ENCODE assay signal across 1 cellular context in the genomic region with DNA sequence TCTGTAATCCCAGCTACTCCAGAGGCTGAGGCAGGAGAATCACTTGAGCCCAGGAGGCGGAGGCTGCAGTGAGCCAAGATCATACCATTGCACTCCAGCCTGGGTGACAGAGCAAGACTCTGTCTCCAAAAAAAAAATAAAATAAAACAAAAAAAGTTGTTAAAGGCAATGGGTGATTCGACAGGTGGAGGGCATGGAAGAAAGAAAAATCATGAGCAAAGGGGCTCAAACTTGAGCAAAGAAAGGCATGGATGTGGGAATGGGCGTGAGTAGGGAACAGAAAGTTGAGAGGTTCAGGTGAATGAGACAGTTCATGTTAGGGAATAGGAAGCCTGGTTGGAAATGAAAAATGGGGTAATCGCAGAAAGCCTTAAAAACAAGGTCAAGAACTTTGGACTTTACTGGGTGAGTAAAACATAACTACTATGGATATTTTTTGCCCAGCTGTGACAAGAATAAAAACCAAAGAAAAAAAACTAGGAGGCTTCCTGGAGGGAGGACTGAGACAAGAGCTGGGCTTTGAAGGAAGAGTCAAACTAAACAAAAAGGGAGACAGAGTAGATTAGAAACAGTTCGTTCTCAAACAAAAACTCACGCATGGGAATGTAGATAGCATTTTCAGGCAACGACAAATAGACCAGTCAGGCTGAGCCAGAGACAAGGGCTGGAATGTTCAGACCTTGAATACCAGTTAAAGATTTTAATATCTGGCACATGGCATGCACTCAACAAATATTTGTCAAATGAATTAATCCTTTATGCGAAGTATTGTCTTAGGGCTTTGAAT.
TF ChIP-seq lines count a peak whose summit lies in the region.

No MANE protein-coding gene starts in this region.

TF ChIP-seq in HEK293, 187 proteins besides CTCF, POLR2A, EP300 and RAD21 (continued from another document):
- TF ChIP-seq, protein P1, sequence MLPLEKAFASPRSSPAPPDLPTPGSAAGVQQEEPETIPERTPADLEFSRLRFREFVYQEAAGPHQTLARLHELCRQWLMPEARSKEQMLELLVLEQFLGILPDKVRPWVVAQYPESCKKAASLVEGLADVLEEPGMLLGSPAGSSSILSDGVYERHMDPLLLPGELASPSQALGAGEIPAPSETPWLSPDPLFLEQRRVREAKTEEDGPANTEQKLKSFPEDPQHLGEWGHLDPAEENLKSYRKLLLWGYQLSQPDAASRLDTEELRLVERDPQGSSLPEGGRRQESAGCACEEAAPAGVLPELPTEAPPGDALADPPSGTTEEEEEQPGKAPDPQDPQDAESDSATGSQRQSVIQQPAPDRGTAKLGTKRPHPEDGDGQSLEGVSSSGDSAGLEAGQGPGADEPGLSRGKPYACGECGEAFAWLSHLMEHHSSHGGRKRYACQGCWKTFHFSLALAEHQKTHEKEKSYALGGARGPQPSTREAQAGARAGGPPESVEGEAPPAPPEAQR (tag by site-specific recombination; IDR thresholded peaks at IDR 0.05): no peak
- TF ChIP-seq ZNF561 (tag by site-specific recombination; IDR thresholded peaks at IDR 0.05; ENCODE audit: borderline replicate concordance): no peak
- TF ChIP-seq SCRT1 (tag by site-specific recombination; IDR thresholded peaks at IDR 0.05; ENCODE audit: borderline replicate concordance): peak; percentile 90
- TF ChIP-seq ZNF501 (tag by site-specific recombination; IDR thresholded peaks at IDR 0.05): no peak
- no peak for TF ChIP-seq ZFHX2 (tag by site-specific recombination; conservative IDR thresholded peaks at IDR 0.05)
- no peak for TF ChIP-seq ZIC2 (tag by site-specific recombination; IDR thresholded peaks at IDR 0.05)
- TF ChIP-seq, protein P2, sequence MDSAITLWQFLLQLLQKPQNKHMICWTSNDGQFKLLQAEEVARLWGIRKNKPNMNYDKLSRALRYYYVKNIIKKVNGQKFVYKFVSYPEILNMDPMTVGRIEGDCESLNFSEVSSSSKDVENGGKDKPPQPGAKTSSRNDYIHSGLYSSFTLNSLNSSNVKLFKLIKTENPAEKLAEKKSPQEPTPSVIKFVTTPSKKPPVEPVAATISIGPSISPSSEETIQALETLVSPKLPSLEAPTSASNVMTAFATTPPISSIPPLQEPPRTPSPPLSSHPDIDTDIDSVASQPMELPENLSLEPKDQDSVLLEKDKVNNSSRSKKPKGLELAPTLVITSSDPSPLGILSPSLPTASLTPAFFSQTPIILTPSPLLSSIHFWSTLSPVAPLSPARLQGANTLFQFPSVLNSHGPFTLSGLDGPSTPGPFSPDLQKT (IDR thresholded peaks at IDR 0.05; ENCODE audit: borderline replicate concordance, low read depth, low read length): no peak
- no peak for TF ChIP-seq ZNF350 (tag by site-specific recombination; IDR thresholded peaks at IDR 0.05)
- no peak for TF ChIP-seq ZNF302 (tag by site-specific recombination; IDR thresholded peaks at IDR 0.05; ENCODE audit: low read depth)
- TF ChIP-seq ZFP37 (tag by site-specific recombination; IDR thresholded peaks at IDR 0.05): no peak
- TF ChIP-seq ZNF571 (tag by site-specific recombination; IDR thresholded peaks at IDR 0.05): no peak
- TF ChIP-seq ZNF10 (tag by site-specific recombination; IDR thresholded peaks at IDR 0.05): no peak
- no peak for TF ChIP-seq ZNF707 (tag by site-specific recombination; IDR thresholded peaks at IDR 0.05)
- TF ChIP-seq, protein P3, sequence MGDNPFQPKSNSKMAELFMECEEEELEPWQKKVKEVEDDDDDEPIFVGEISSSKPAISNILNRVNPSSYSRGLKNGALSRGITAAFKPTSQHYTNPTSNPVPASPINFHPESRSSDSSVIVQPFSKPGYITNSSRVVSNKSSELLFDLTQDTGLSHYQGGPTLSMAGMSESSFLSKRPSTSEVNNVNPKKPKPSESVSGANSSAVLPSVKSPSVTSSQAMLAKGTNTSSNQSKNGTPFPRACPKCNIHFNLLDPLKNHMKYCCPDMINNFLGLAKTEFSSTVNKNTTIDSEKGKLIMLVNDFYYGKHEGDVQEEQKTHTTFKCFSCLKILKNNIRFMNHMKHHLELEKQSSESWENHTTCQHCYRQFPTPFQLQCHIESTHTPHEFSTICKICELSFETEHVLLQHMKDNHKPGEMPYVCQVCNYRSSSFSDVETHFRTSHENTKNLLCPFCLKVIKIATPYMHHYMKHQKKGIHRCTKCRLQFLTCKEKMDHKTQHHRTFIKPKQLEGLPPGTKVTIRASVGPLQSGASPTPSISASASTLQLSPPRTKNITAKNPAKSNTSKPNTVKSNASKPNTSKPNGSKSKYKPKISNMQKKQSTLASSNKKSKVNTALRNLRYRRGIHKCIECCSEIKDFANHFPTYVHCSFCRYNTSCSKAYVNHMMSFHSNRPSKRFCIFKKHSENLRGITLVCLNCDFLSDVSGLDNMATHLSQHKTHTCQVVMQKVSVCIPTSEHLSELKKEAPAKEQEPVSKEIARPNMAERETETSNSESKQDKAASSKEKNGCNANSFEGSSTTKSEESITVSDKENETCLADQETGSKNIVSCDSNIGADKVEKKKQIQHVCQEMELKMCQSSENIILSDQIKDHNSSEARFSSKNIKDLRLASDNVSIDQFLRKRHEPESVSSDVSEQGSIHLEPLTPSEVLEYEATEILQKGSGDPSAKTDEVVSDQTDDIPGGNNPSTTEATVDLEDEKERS (tag by site-specific recombination; IDR thresholded peaks at IDR 0.05): no peak
- TF ChIP-seq, protein P4, sequence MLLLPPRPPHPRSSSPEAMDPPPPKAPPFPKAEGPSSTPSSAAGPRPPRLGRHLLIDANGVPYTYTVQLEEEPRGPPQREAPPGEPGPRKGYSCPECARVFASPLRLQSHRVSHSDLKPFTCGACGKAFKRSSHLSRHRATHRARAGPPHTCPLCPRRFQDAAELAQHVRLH (tag by site-specific recombination; IDR thresholded peaks at IDR 0.05): no peak
- TF ChIP-seq SCRT2 (tag by site-specific recombination; IDR thresholded peaks at IDR 0.05): peak; percentile 84
- TF ChIP-seq HOXA7 (CRISPR knock-in tag; IDR thresholded peaks at IDR 0.05; ENCODE audit: borderline replicate concordance): no peak
- TF ChIP-seq, protein P5, sequence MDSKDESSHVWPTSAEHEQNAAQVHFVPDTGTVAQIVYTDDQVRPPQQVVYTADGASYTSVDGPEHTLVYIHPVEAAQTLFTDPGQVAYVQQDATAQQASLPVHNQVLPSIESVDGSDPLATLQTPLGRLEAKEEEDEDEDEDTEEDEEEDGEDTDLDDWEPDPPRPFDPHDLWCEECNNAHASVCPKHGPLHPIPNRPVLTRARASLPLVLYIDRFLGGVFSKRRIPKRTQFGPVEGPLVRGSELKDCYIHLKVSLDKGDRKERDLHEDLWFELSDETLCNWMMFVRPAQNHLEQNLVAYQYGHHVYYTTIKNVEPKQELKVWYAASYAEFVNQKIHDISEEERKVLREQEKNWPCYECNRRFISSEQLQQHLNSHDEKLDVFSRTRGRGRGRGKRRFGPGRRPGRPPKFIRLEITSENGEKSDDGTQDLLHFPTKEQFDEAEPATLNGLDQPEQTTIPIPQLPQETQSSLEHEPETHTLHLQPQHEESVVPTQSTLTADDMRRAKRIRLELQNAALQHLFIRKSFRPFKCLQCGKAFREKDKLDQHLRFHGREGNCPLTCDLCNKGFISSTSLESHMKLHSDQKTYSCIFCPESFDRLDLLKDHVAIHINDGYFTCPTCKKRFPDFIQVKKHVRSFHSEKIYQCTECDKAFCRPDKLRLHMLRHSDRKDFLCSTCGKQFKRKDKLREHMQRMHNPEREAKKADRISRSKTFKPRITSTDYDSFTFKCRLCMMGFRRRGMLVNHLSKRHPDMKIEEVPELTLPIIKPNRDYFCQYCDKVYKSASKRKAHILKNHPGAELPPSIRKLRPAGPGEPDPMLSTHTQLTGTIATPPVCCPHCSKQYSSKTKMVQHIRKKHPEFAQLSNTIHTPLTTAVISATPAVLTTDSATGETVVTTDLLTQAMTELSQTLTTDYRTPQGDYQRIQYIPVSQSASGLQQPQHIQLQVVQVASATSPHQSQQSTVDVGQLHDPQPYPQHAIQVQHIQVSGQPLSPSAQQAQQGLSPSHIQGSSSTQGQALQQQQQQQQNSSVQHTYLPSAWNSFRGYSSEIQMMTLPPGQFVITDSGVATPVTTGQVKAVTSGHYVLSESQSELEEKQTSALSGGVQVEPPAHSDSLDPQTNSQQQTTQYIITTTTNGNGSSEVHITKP (tag by site-specific recombination; IDR thresholded peaks at IDR 0.05): peak; percentile 83
- no peak for TF ChIP-seq ZNF529 (tag by site-specific recombination; IDR thresholded peaks at IDR 0.05; ENCODE audit: insufficient replicate concordance)
